Comparison of ENCODE assay signal across 1 cellular context in genomic region chr4:8760561-8760960, GRCh38.
TF ChIP-seq lines count a peak whose summit lies in the region.

No MANE protein-coding gene starts in this region.

TF ChIP-seq in HepG2, 621 proteins besides CTCF, POLR2A, EP300 and RAD21 (continued from another document):
- no peak for TF ChIP-seq ZUFSP (CRISPR knock-in tag; IDR thresholded peaks at IDR 0.05; ENCODE audit: borderline replicate concordance)
